ENCODE assay signal across 13 cellular contexts in the genomic region with DNA sequence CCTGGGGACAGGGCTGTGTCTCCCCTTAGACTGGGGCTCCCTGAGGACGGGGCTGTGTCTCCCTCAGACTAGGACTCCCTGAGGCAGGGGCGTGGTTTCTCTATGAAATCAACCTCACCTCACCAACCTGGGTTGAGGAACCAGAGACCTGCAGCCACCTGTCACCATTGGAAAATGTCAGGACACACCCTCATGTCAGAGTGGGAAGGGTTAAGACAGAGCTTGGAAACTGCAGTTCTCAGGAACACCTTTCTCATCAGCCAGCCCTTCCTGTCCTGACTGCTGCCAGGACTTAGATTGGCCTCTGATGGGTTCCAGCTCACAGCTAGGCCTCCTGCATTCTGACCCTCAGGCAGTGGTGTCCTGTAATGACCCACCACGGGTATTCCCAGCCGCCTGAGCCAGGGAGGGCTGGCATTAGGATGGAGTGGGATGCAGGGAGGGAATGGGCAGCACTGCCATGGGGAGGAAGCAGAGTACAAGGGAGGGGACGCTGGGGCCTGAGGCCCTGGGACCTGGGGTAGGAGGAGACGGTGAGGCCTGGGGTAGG.
DNase-seq lines count a peak whose midpoint lies in the region; ATAC-seq, FAIRE-seq and TF ChIP-seq lines count a peak whose summit lies in the region.
"Had no signal": no experiment of that assay in that cellular context is flagged by ENCODE, and none has a peak within 500 bp of the region (broad histone marks: within the 10 kb centered on the region; RNA-seq: fewer than 3 reads in every experiment).

No MANE protein-coding gene starts in this region.

- TF ChIP-seq EP300 in K562 (IDR thresholded peaks at IDR 0.05; ENCODE audit: low read length) = no peak

- no peak for FAIRE-seq in K562 (lab: Jason Lieb, UNC)

- H3K9ac ChIP-seq in K562 (ENCODE audit: insufficient read depth in 1 of 2, low read depth in 2 of 2, low read length in 2 of 2) = peak overlapping the region in 1 of 2 experiments; percentile 68; a peak in 2 of 4 replicates

- BruUV-seq in K562 (replicated peaks; lab: Mats Ljungman, UMichigan) = no TSS peak

- CTCF ChIA-PET in K562 (lab: Yijun Ruan, JAX; ENCODE audit: low intra/inter-chr PET ratio) = no interaction called here

- 59% methylated on average over 6 of the region's 6 CpGs for WGBS in K562 (ENCODE audit: insufficient coverage, low coverage, missing lambda C conversion rate)

- POLR2A ChIA-PET in K562 (lab: Yijun Ruan, JAX) = interaction anchor here (0.8 to 1.3 kb wide), 4 partner anchors 8 to 280 kb away, joined by 3 to 6 read pairs (median 4); no protein-coding TSS in a partner anchor

- peaks cover 17 to 53% of the 10 kb centered on the region in 2 experiments for H3K4me1 ChIP-seq in K562 (replicated peaks in 1 of 2; ENCODE audit: control insufficient read depth in 2 of 2, insufficient read depth in 2 of 2, low read length in 2 of 2)
- peaks cover 66% of the 10 kb centered on the region for H3K4me1 ChIP-seq in left ventricle myocardium inferior

- H3K9me3 ChIP-seq in K562 (replicated peaks; ENCODE audit: control insufficient read depth, insufficient read depth, low read depth, low read length) (no peaks in the 10 kb centered on the region), left ventricle myocardium inferior (replicated peaks) (no peaks in the 10 kb centered on the region)

- in situ Hi-C loops in K562 (cut with MboI) (no loop called here), GM13977 (cut with MboI; ENCODE audit: low pct_unique_long_range_greater_than_20kb, low sequenced_read_pairs, unreplicated experiment) (no loop called here)

- H3K36me3 ChIP-seq in K562 (ENCODE audit: control insufficient read depth, insufficient read depth, low read length) = no peaks in the 10 kb centered on the region
- H3K36me3 ChIP-seq in left ventricle myocardium inferior = no peaks in the 10 kb centered on the region

- H3K27ac ChIP-seq in K562 (ENCODE audit: extremely low read depth, low read depth, low read length) (no peak overlapping the region), left ventricle myocardium inferior (replicated peaks) (peak overlapping the region; percentile 67)

- no peak overlapping the region for H3K4me2 ChIP-seq in K562 (ENCODE audit: insufficient read depth, low read length)

- TF ChIP-seq CTCF in K562 (IDR thresholded peaks at IDR 0.05 in 2 of 3, conservative IDR thresholded peaks at IDR 0.05 in 1 of 3; ENCODE audit: insufficient read depth in 2 of 3, low read depth in 1 of 3, low read length in 3 of 3) (no peak), left ventricle myocardium inferior (IDR thresholded peaks at IDR 0.05; ENCODE audit: borderline replicate concordance) (no peak), GM13977 (IDR thresholded peaks at IDR 0.05; ENCODE audit: extremely low read depth, insufficient read depth, missing control alignments) (no peak)

- peak; percentile 74 for DNase-seq in ELF-1 (ENCODE audit: low read depth, low spot score)
- DNase-seq in K562 (ENCODE audit: extremely low read depth in 1 of 4, low spot score in 3 of 4) = no peak
- DNase-seq in left ventricle myocardium inferior = no peak
- peak; percentile 71 for DNase-seq in renal cortical epithelial cell (ENCODE audit: low read depth)
- DNase-seq in GM13977 (ENCODE audit: low spot score) = no peak
- no peak for DNase-seq in stimulated activated CD8-positive, alpha-beta memory T cell treated with anti-CD3 and anti-CD28 coated beads, Interleukin-4, amount 100 ng/mL, for 48 hours
- no peak for DNase-seq in mucosa of gallbladder (ENCODE audit: low spot score)
- DNase-seq: activated CD4-positive, alpha-beta T cell treated with anti-CD3 and anti-CD28 coated beads, Interleukin-2, amount 50 U/mL, for 48 hours; activated naive CD8-positive, alpha-beta T cell treated with anti-CD3 and anti-CD28 coated beads, Interleukin-2, amount 10 ng/mL, durations not matched to agents 7 days and 5 days; immature natural killer cell; NCI-H510A; SW 1271 had no signal

- no peak for TF ChIP-seq POLR2A in K562 (conservative IDR thresholded peaks at IDR 0.05)

- no peak for TF ChIP-seq RAD21 in K562 (CRISPR knock-in tag; conservative IDR thresholded peaks at IDR 0.05 in 1 of 2, IDR thresholded peaks at IDR 0.05 in 1 of 2)

- no peak for ATAC-seq in K562
- ATAC-seq in GM18511 (IDR thresholded peaks at IDR 0.05; ENCODE audit: unreplicated experiment) = no peak

- H4K20me1 ChIP-seq in K562 (replicated peaks; ENCODE audit: control insufficient read depth, insufficient read depth, low read length) = no peaks in the 10 kb centered on the region

- no peaks in the 10 kb centered on the region for H3K9me1 ChIP-seq in K562 (ENCODE audit: control insufficient read depth, insufficient read depth, low read length)

- H3K4me3 ChIP-seq in K562 (no peak overlapping the region), left ventricle myocardium inferior (no peak overlapping the region)

- no peaks in the 10 kb centered on the region for H3K79me2 ChIP-seq in K562 (ENCODE audit: control insufficient read depth, insufficient read depth, low read length)

- intact Hi-C loops in K562 (cut with micrococcal nuclease) = no loop called here
- intact Hi-C loops in left ventricle myocardium inferior (cut with micrococcal nuclease) = no loop called here

- H3K27me3 ChIP-seq in K562 (ENCODE audit: control insufficient read depth in 2 of 2, insufficient read depth in 2 of 2, low read length in 2 of 2) (no peaks in the 10 kb centered on the region), left ventricle myocardium inferior (ENCODE audit: low read depth) (no peaks in the 10 kb centered on the region)

- no peak overlapping the region for H2AFZ ChIP-seq in K562 (ENCODE audit: low read depth, low read length)

TF ChIP-seq in K562, 482 proteins besides CTCF, POLR2A, EP300 and RAD21:
- TF ChIP-seq, protein P1, sequence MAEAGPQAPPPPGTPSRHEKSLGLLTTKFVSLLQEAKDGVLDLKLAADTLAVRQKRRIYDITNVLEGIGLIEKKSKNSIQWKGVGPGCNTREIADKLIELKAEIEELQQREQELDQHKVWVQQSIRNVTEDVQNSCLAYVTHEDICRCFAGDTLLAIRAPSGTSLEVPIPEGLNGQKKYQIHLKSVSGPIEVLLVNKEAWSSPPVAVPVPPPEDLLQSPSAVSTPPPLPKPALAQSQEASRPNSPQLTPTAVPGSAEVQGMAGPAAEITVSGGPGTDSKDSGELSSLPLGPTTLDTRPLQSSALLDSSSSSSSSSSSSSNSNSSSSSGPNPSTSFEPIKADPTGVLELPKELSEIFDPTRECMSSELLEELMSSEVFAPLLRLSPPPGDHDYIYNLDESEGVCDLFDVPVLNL (CRISPR knock-in tag; IDR thresholded peaks at IDR 0.05; ENCODE audit: low read depth) = 0 out of 2 replicates have a peak, but pooled peaks have one; percentile 7
- TF ChIP-seq BRD4 (IDR thresholded peaks at IDR 0.05) = no peak

Comparison
In these comparisons a context has a peak if more than half of its experiments do, and no peak if none do; other contexts are left out.
1. DNase-seq: peak in ELF-1 (single experiment) and renal cortical epithelial cell (single experiment); none in K562 (0 of 4), left ventricle myocardium inferior (single experiment), GM13977 (single experiment), stimulated activated CD8-positive, alpha-beta memory T cell treated with anti-CD3 and anti-CD28 coated beads, Interleukin-4, amount 100 ng/mL, for 48 hours (single experiment) and mucosa of gallbladder (single experiment).